Comparison of ENCODE assay signal across 27 cellular contexts in genomic region chr7:111682576-111683372, GRCh38.
"Had no signal": no experiment of that assay in that cellular context is flagged by ENCODE, and none has a peak within 500 bp of the region (broad histone marks: within the 10 kb centered on the region; RNA-seq: fewer than 3 reads in every experiment).

No MANE protein-coding gene starts in this region.

- H3K36me3 Mint-ChIP-seq: activated CD4-positive, alpha-beta memory T cell treated with anti-CD3 and anti-CD28 coated beads for 36 hours; activated naive CD4-positive, alpha-beta T cell treated with anti-CD3 and anti-CD28 coated beads, Interleukin-2, amount 50 U/mL, for 72 hours had no signal

- DNase-seq: activated B cell treated with CpG ODN at 0.5 μM for 24 hours; activated CD4-positive, alpha-beta memory T cell treated with anti-CD3 and anti-CD28 coated beads for 36 hours; activated CD4-positive, alpha-beta T cell treated with anti-CD3 and anti-CD28 coated beads for 1 hour; activated CD4-positive, alpha-beta T cell treated with anti-CD3 and anti-CD28 coated beads, Interleukin-2, amount 10 ng/mL, durations not matched to agents 24 days and 14 days; activated CD8-positive, alpha-beta memory T cell treated with anti-CD3 and anti-CD28 coated beads for 24 hours; activated effector memory CD4-positive, alpha-beta T cell treated with anti-CD3 and anti-CD28 coated beads, Interleukin-2, amount 50 U/mL, for 16 hours; activated naive CD4-positive, alpha-beta T cell treated with Interleukin-2 at 50 U/mL for 16 hours; activated naive CD8-positive, alpha-beta T cell treated with anti-CD3 and anti-CD28 coated beads, Interleukin-2, amount 50 U/mL, for 24 hours; activated T-cell treated with anti-CD3 and anti-CD28 coated beads, Interleukin-2, amount 50 U/mL, for 4 hours; amygdala; brain microvascular endothelial cell; cerebellar nuclear complex; Kasumi-1; NCI-H1092; NCI-H1930; NCI-H2171; NCI-H2227 treated with DMSO at 0.1 percent for 48 hours; NCI-H510A; NCI-H526 treated with DMSO at 0.1 percent for 48 hours; NK-92 treated with Interleukin-12 subunit alpha and Interleukin-12 subunit beta, amount 100 ng/mL, for 24 hours; OCI-M1; RPMI8226; T-helper 17 cell; T-helper 9 cell had no signal

- ATAC-seq: activated naive CD4-positive, alpha-beta T cell treated with anti-CD3 and anti-CD28 coated beads, Interleukin-2, amount 50 U/mL, for 72 hours; activated naive CD8-positive, alpha-beta T cell treated with anti-CD3 and anti-CD28 coated beads, Interleukin-2, amount 50 U/mL, for 24 hours; activated T-cell treated with anti-CD3 and anti-CD28 coated beads, Interleukin-2, amount 50 U/mL, for 4 hours; Panc1; Right ventricle myocardium inferior; T-helper 17 cell had no signal

- H3K27ac Mint-ChIP-seq: activated B cell treated with CpG ODN at 0.5 μM for 24 hours; activated CD4-positive, alpha-beta memory T cell treated with anti-CD3 and anti-CD28 coated beads for 36 hours; activated CD4-positive, alpha-beta T cell treated with anti-CD3 and anti-CD28 coated beads, Interleukin-2, amount 10 ng/mL, durations not matched to agents 24 days and 14 days; activated naive CD4-positive, alpha-beta T cell treated with anti-CD3 and anti-CD28 coated beads, Interleukin-2, amount 50 U/mL, for 72 hours; activated naive CD8-positive, alpha-beta T cell treated with anti-CD3 and anti-CD28 coated beads, Interleukin-2, amount 50 U/mL, for 24 hours; T-helper 17 cell had no signal

- H3K27me3 ChIP-seq: brain microvascular endothelial cell had no signal

- H3K9me3 Mint-ChIP-seq: activated B cell treated with CpG ODN at 0.5 μM for 24 hours; activated CD4-positive, alpha-beta memory T cell treated with anti-CD3 and anti-CD28 coated beads for 36 hours; activated CD4-positive, alpha-beta T cell treated with anti-CD3 and anti-CD28 coated beads, Interleukin-2, amount 10 ng/mL, durations not matched to agents 24 days and 14 days; activated naive CD4-positive, alpha-beta T cell treated with anti-CD3 and anti-CD28 coated beads, Interleukin-2, amount 50 U/mL, for 72 hours; activated naive CD8-positive, alpha-beta T cell treated with anti-CD3 and anti-CD28 coated beads, Interleukin-2, amount 50 U/mL, for 24 hours; activated T-cell treated with anti-CD3 and anti-CD28 coated beads, Interleukin-2, amount 50 U/mL, for 4 hours had no signal

- H3K4me3 Mint-ChIP-seq: activated B cell treated with CpG ODN at 0.5 μM for 24 hours; activated CD4-positive, alpha-beta memory T cell treated with anti-CD3 and anti-CD28 coated beads for 36 hours; activated CD4-positive, alpha-beta T cell treated with anti-CD3 and anti-CD28 coated beads, Interleukin-2, amount 10 ng/mL, durations not matched to agents 24 days and 14 days; activated naive CD8-positive, alpha-beta T cell treated with anti-CD3 and anti-CD28 coated beads, Interleukin-2, amount 50 U/mL, for 24 hours; activated T-cell treated with anti-CD3 and anti-CD28 coated beads, Interleukin-2, amount 50 U/mL, for 4 hours; T-helper 17 cell had no signal

- H3K36me3 ChIP-seq: brain microvascular endothelial cell had no signal

- H3K4me1 Mint-ChIP-seq: activated B cell treated with CpG ODN at 0.5 μM for 24 hours; activated CD4-positive, alpha-beta T cell treated with anti-CD3 and anti-CD28 coated beads, Interleukin-2, amount 10 ng/mL, durations not matched to agents 24 days and 14 days; activated naive CD8-positive, alpha-beta T cell treated with anti-CD3 and anti-CD28 coated beads, Interleukin-2, amount 50 U/mL, for 24 hours had no signal
